In genomic region chr15:101187820-101188516, GRCh38 we compare ENCODE assay signal across 8 cellular contexts.
A peak's percentile ranks its signal among the peaks of the same experiment; 100 is the strongest.
DNase-seq lines count a peak whose midpoint lies in the region; ATAC-seq and TF ChIP-seq lines count a peak whose summit lies in the region.

No MANE protein-coding gene starts in this region.

- H3K27me3 ChIP-seq in AG04450 (ENCODE audit: control insufficient read depth, insufficient read depth, low read length) (no peaks in the 10 kb centered on the region), heart left ventricle (no peaks in the 10 kb centered on the region), stomach (no peaks in the 10 kb centered on the region)

- H3K4me1 ChIP-seq in heart left ventricle (peaks cover 0 to 96% (median 52%) of the 10 kb centered on the region in 12 donors), stomach (peaks cover 36 to 97% (median 67%) of the 10 kb centered on the region in 4 donors)

- 23 to 33% (median 27%) methylated on average over 17 of the region's 17 CpGs for WGBS in heart left ventricle, 4 donors
- 16 to 38% (median 20%) methylated on average over 17 of the region's 17 CpGs for WGBS in stomach, 5 donors

- TF ChIP-seq POLR2A in heart left ventricle (IDR thresholded peaks at IDR 0.05) (no peak), stomach (IDR thresholded peaks at IDR 0.05) (no peak)

- ATAC-seq in GM21367 (IDR thresholded peaks at IDR 0.05; ENCODE audit: unreplicated experiment), result peak; percentile 73
- peak; percentile 42 to 83 (median 78) for ATAC-seq in heart left ventricle
- no peak for ATAC-seq in HG03571 (IDR thresholded peaks at IDR 0.05; ENCODE audit: unreplicated experiment)

- TF ChIP-seq EP300 in stomach (IDR thresholded peaks at IDR 0.05), result no peak

- H3K36me3 ChIP-seq in heart left ventricle (peaks cover 0 to 14% (median 0%) of the 10 kb centered on the region in 9 donors), stomach (peaks cover 0 to 5% (median 0%) of the 10 kb centered on the region in 4 donors)

- intact Hi-C loops in heart left ventricle (cut with DNase I), result loop anchor here in 3 of 10 donors (5.0 to 10.0 kb wide), 3 partner anchors 57 to 66 kb away; partner anchors contain the start of gene CHSY1 (in 1 of the 3)
- intact Hi-C loops in stomach (cut with DNase I; ENCODE audit: low total_unique reads), result no loop called here

- POLR2A ChIA-PET in AG04450 (lab: Yijun Ruan, JAX), result interaction anchor here (0.6 to 2.1 kb wide), 5 partner anchors 11 to 165 kb away, joined by 3 to 16 read pairs (median 4); partner anchors contain the start of gene CHSY1

- H3K9me3 ChIP-seq in AG04450 (ENCODE audit: control insufficient read depth, insufficient read depth, low read length) (no peaks in the 10 kb centered on the region; the same call in 1 of the 2 replicates), heart left ventricle (no peaks in the 10 kb centered on the region), stomach (no peaks in the 10 kb centered on the region)

- DNase-seq in AG04450 (ENCODE audit: low read depth, low spot score) (peak; percentile 83), heart left ventricle (peak in 2 of 5 donors; percentile 53 to 62), stomach (no peak), SW480 (ENCODE audit: low spot score) (no peak)
- DNase-seq in activated CD8-positive, alpha-beta memory T cell treated with anti-CD3 and anti-CD28 coated beads, Interleukin-2, amount 50 U/mL, for 48 hours, result no peak

- H3K4me3 ChIP-seq in AG04450 (ENCODE audit: low read depth, low read length), result peak overlapping the region; percentile 37
- H3K4me3 ChIP-seq in WI38 (ENCODE audit: low read depth, low read length), result peak overlapping the region; percentile 59
- peak overlapping the region in 11 of 12 donors; percentile 16 to 56 (median 43) for H3K4me3 ChIP-seq in heart left ventricle
- peak overlapping the region; percentile 27 to 43 (median 33) for H3K4me3 ChIP-seq in stomach

- H3K27ac ChIP-seq in AG04450 (ENCODE audit: low read depth, low read length) (peak overlapping the region; percentile 98), heart left ventricle (peak overlapping the region; percentile 63 to 93 (median 82)), stomach (peak overlapping the region; percentile 65 to 89 (median 86))

- TF ChIP-seq CTCF in AG04450 (IDR thresholded peaks at IDR 0.05; ENCODE audit: low read depth, low read length), result no peak
- TF ChIP-seq CTCF in WI38 (IDR thresholded peaks at IDR 0.05; ENCODE audit: low read depth, low read length), result no peak
- TF ChIP-seq CTCF in heart left ventricle (IDR thresholded peaks at IDR 0.05), result no peak
- TF ChIP-seq CTCF in stomach (IDR thresholded peaks at IDR 0.05), result no peak

- CTCF ChIA-PET in AG04450 (lab: Charles Lee), result no interaction called here
